14 cellular contexts compared by ENCODE assay signal in genomic region chr9:98906273-98907040, GRCh38. TPM values are rescaled to one million over a fixed set of nuclear protein-coding genes. Genes with fewer than 3 reads are reported as not detected.
DNase-seq lines count a peak whose midpoint lies in the region; ATAC-seq and TF ChIP-seq lines count a peak whose summit lies in the region.
"Had no signal": no experiment of that assay in that cellular context is flagged by ENCODE, and none has a peak within 500 bp of the region (broad histone marks: within the 10 kb centered on the region; RNA-seq: fewer than 3 reads in every experiment).

No MANE protein-coding gene starts in this region.

- H3K36me3 Mint-ChIP-seq in activated T-cell treated with anti-CD3 and anti-CD28 coated beads, Interleukin-2, amount 50 U/mL, for 4 hours (ENCODE audit: insufficient read depth): no peaks in the 10 kb centered on the region
- peaks cover 2% of the 10 kb centered on the region for H3K36me3 Mint-ChIP-seq in chondrocyte (ENCODE audit: low read depth)
- H3K36me3 Mint-ChIP-seq in stimulated activated memory B cell treated with anti-CD40 and anti-IgM and Interleukin-4, amounts not matched to agents 10 μg/mL and 1 μg/mL and 100 μg/mL, for 72 hours: no peaks in the 10 kb centered on the region
- no peaks in the 10 kb centered on the region for H3K36me3 Mint-ChIP-seq in activated CD4-positive, alpha-beta memory T cell treated with anti-CD3 and anti-CD28 coated beads, Interleukin-2, amount 10 ng/mL, durations not matched to agents 7 days and 5 days (ENCODE audit: low read depth)
- H3K36me3 Mint-ChIP-seq: natural killer cell treated with Interleukin-12 subunit alpha and Interleukin-12 subunit beta and Interleukin-15 and Interleukin-18, amount 100 ng/mL, for 72 hours had no signal

- no peak overlapping the region for H3K4me3 ChIP-seq in vagina
- H3K4me3 ChIP-seq: GM23248 had no signal

- peak overlapping the region; percentile 65 for H3K27ac ChIP-seq in vagina
- H3K27ac ChIP-seq: GM23248 had no signal

- ATAC-seq in activated T-cell treated with anti-CD3 and anti-CD28 coated beads, Interleukin-2, amount 50 U/mL, for 4 hours: no peak
- ATAC-seq in GM18520 (IDR thresholded peaks at IDR 0.05; ENCODE audit: unreplicated experiment): no peak
- ATAC-seq in stimulated activated memory B cell treated with anti-CD40 and anti-IgM and Interleukin-4, amounts not matched to agents 10 μg/mL and 1 μg/mL and 100 μg/mL, for 72 hours: no peak
- ATAC-seq: natural killer cell treated with Interleukin-12 subunit alpha and Interleukin-12 subunit beta and Interleukin-15 and Interleukin-18, amount 100 ng/mL, for 72 hours had no signal

- no peaks in the 10 kb centered on the region for H3K9me3 ChIP-seq in vagina

- POLR2A ChIA-PET in activated CD4-positive, alpha-beta memory T cell treated with anti-CD3 and anti-CD28 coated beads, Interleukin-2, amount 10 ng/mL, durations not matched to agents 7 days and 5 days (lab: Charles Lee): no interaction called here

- H3K4me1 Mint-ChIP-seq in activated T-cell treated with anti-CD3 and anti-CD28 coated beads, Interleukin-2, amount 50 U/mL, for 4 hours (ENCODE audit: low read depth): no peaks in the 10 kb centered on the region
- peaks cover 50% of the 10 kb centered on the region for H3K4me1 Mint-ChIP-seq in chondrocyte (ENCODE audit: low read depth)
- H3K4me1 Mint-ChIP-seq in stimulated activated memory B cell treated with anti-CD40 and anti-IgM and Interleukin-4, amounts not matched to agents 10 μg/mL and 1 μg/mL and 100 μg/mL, for 72 hours: no peaks in the 10 kb centered on the region
- H3K4me1 Mint-ChIP-seq in activated CD4-positive, alpha-beta memory T cell treated with anti-CD3 and anti-CD28 coated beads, Interleukin-2, amount 10 ng/mL, durations not matched to agents 7 days and 5 days: no peaks in the 10 kb centered on the region
- H3K4me1 Mint-ChIP-seq: activated CD4-positive, alpha-beta T cell treated with anti-CD3 and anti-CD28 coated beads, Interleukin-2, amount 10 ng/mL, durations not matched to agents 24 days and 14 days had no signal

- H3K9me3 Mint-ChIP-seq in activated T-cell treated with anti-CD3 and anti-CD28 coated beads, Interleukin-2, amount 50 U/mL, for 4 hours: no peaks in the 10 kb centered on the region
- no peaks in the 10 kb centered on the region for H3K9me3 Mint-ChIP-seq in chondrocyte (ENCODE audit: low read depth)
- no peaks in the 10 kb centered on the region for H3K9me3 Mint-ChIP-seq in stimulated activated memory B cell treated with anti-CD40 and anti-IgM and Interleukin-4, amounts not matched to agents 10 μg/mL and 1 μg/mL and 100 μg/mL, for 72 hours
- no peaks in the 10 kb centered on the region for H3K9me3 Mint-ChIP-seq in activated CD4-positive, alpha-beta memory T cell treated with anti-CD3 and anti-CD28 coated beads, Interleukin-2, amount 10 ng/mL, durations not matched to agents 7 days and 5 days
- H3K9me3 Mint-ChIP-seq: activated CD4-positive, alpha-beta T cell treated with anti-CD3 and anti-CD28 coated beads, Interleukin-2, amount 10 ng/mL, durations not matched to agents 24 days and 14 days; natural killer cell treated with Interleukin-12 subunit alpha and Interleukin-12 subunit beta and Interleukin-15 and Interleukin-18, amount 100 ng/mL, for 72 hours had no signal

- H3K4me1 ChIP-seq in vagina: peaks cover 34% of the 10 kb centered on the region

- TF ChIP-seq CTCF in chondrocyte (IDR thresholded peaks at IDR 0.05) (no peak), vagina (IDR thresholded peaks at IDR 0.05) (no peak)

- H3K27me3 ChIP-seq in vagina: no peaks in the 10 kb centered on the region

- peak overlapping the region; percentile 88 for H3K27ac Mint-ChIP-seq in chondrocyte (ENCODE audit: unreplicated experiment)
- H3K27ac Mint-ChIP-seq in stimulated activated memory B cell treated with anti-CD40 and anti-IgM and Interleukin-4, amounts not matched to agents 10 μg/mL and 1 μg/mL and 100 μg/mL, for 72 hours: no peak overlapping the region
- H3K27ac Mint-ChIP-seq in activated CD4-positive, alpha-beta memory T cell treated with anti-CD3 and anti-CD28 coated beads, Interleukin-2, amount 10 ng/mL, durations not matched to agents 7 days and 5 days: no peak overlapping the region
- H3K27ac Mint-ChIP-seq: activated CD4-positive, alpha-beta T cell treated with anti-CD3 and anti-CD28 coated beads, Interleukin-2, amount 10 ng/mL, durations not matched to agents 24 days and 14 days; natural killer cell treated with Interleukin-12 subunit alpha and Interleukin-12 subunit beta and Interleukin-15 and Interleukin-18, amount 100 ng/mL, for 72 hours had no signal

- peak overlapping the region; percentile 5 for H3K4me3 Mint-ChIP-seq in activated T-cell treated with anti-CD3 and anti-CD28 coated beads, Interleukin-2, amount 50 U/mL, for 4 hours
- H3K4me3 Mint-ChIP-seq in chondrocyte (ENCODE audit: unreplicated experiment): no peak overlapping the region
- no peak overlapping the region for H3K4me3 Mint-ChIP-seq in stimulated activated memory B cell treated with anti-CD40 and anti-IgM and Interleukin-4, amounts not matched to agents 10 μg/mL and 1 μg/mL and 100 μg/mL, for 72 hours
- no peak overlapping the region for H3K4me3 Mint-ChIP-seq in activated CD4-positive, alpha-beta memory T cell treated with anti-CD3 and anti-CD28 coated beads, Interleukin-2, amount 10 ng/mL, durations not matched to agents 7 days and 5 days
- H3K4me3 Mint-ChIP-seq: activated CD4-positive, alpha-beta T cell treated with anti-CD3 and anti-CD28 coated beads, Interleukin-2, amount 10 ng/mL, durations not matched to agents 24 days and 14 days; natural killer cell treated with Interleukin-12 subunit alpha and Interleukin-12 subunit beta and Interleukin-15 and Interleukin-18, amount 100 ng/mL, for 72 hours had no signal

- intact Hi-C loops in vagina (cut with DNase I): no loop called here

- no peaks in the 10 kb centered on the region for H3K36me3 ChIP-seq in vagina

- CTCF ChIA-PET in activated CD4-positive, alpha-beta memory T cell treated with anti-CD3 and anti-CD28 coated beads, Interleukin-2, amount 10 ng/mL, durations not matched to agents 7 days and 5 days (lab: Charles Lee): no interaction called here

- TF ChIP-seq POLR2A in vagina (IDR thresholded peaks at IDR 0.05): no peak

- H3K27me3 Mint-ChIP-seq in activated T-cell treated with anti-CD3 and anti-CD28 coated beads, Interleukin-2, amount 50 U/mL, for 4 hours (ENCODE audit: low read depth): peaks cover 2% of the 10 kb centered on the region
- peaks cover 3% of the 10 kb centered on the region for H3K27me3 Mint-ChIP-seq in chondrocyte (ENCODE audit: low read depth)
- peaks cover 19% of the 10 kb centered on the region for H3K27me3 Mint-ChIP-seq in stimulated activated memory B cell treated with anti-CD40 and anti-IgM and Interleukin-4, amounts not matched to agents 10 μg/mL and 1 μg/mL and 100 μg/mL, for 72 hours
- peaks cover 5% of the 10 kb centered on the region for H3K27me3 Mint-ChIP-seq in activated CD4-positive, alpha-beta memory T cell treated with anti-CD3 and anti-CD28 coated beads, Interleukin-2, amount 10 ng/mL, durations not matched to agents 7 days and 5 days
- H3K27me3 Mint-ChIP-seq: activated CD4-positive, alpha-beta T cell treated with anti-CD3 and anti-CD28 coated beads, Interleukin-2, amount 10 ng/mL, durations not matched to agents 24 days and 14 days had no signal

- DNase-seq in activated T-cell treated with anti-CD3 and anti-CD28 coated beads, Interleukin-2, amount 50 U/mL, for 4 hours: no peak
- DNase-seq in activated T-cell treated with anti-CD3 and anti-CD28 coated beads for 4 hours: no peak
- no peak for DNase-seq in chondrocyte (ENCODE audit: low spot score)
- peak; percentile 33 for DNase-seq in left kidney (ENCODE audit: low read depth, low spot score)
- peak in 1 of 2 donors; percentile 86 for DNase-seq in vagina (ENCODE audit: extremely low spot score in 2 of 2)
- no peak for DNase-seq in activated CD4-positive, alpha-beta memory T cell treated with anti-CD3 and anti-CD28 coated beads, Interleukin-2, amount 10 ng/mL, durations not matched to agents 7 days and 5 days
- DNase-seq: activated CD4-positive, alpha-beta T cell treated with anti-CD3 and anti-CD28 coated beads, Interleukin-2, amount 10 ng/mL, durations not matched to agents 24 days and 14 days; caudate nucleus; DMS79 treated with DMSO at 0.1 percent for 48 hours; GM23248; T-helper 1 cell had no signal

RNA-seq across cellular contexts. Expression of gene COL15A1, which starts 37.2 kb away (rescaled TPM):
- under 1 TPM; 0.05 to 0.16 (median 0.10) TPM for total RNA-seq in activated T-cell treated with anti-CD3 and anti-CD28 coated beads, Interleukin-2, amount 50 U/mL, for 4 hours
- total RNA-seq in chondrocyte (5.2 to 7.1 TPM (median 5.4 TPM) in 3 replicates), vagina (15.0 TPM)
- total RNA-seq in activated CD4-positive, alpha-beta memory T cell treated with anti-CD3 and anti-CD28 coated beads, Interleukin-2, amount 10 ng/mL, durations not matched to agents 7 days and 5 days: under 1 TPM; 0.30 to 0.33 TPM
